In the genomic region with DNA sequence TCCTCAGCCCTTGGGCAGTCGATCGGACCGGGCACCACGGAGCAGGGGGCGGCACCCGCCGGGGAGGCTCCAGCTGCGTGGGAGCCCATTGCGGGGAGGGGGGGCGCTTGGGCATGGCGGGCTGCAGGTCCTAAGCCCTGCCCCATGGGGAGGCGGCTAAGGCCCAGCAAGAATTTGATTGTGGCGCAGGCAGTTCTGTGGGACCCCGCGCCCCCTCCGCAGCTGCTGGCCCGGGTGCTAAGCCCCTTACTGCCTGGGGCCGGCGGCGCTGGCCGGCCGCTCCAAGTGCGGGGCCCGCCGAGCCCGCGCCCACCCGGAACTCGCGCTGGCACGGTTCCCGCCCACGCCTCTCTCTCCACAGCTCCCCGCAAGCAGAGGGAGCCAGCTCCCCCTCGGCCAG, we compare ENCODE assay signal across 25 cellular contexts.
"Had no signal": no experiment of that assay in that cellular context is flagged by ENCODE, and none has a peak within 500 bp of the region (broad histone marks: within the 10 kb centered on the region; RNA-seq: fewer than 3 reads in every experiment).

No MANE protein-coding gene starts in this region.

- DNase-seq: activated effector memory CD4-positive, alpha-beta T cell treated with anti-CD3 and anti-CD28 coated beads, Interleukin-2, amount 50 U/mL, for 16 hours; activated effector memory CD4-positive, alpha-beta T cell treated with Interleukin-2 at 50 U/mL for 16 hours; activated naive CD4-positive, alpha-beta T cell; activated naive CD4-positive, alpha-beta T cell treated with anti-CD3 and anti-CD28 coated beads for 36 hours; activated naive CD4-positive, alpha-beta T cell treated with anti-CD3 and anti-CD28 coated beads, Interleukin-2, amount 10 ng/mL, durations not matched to agents 7 days and 5 days; activated naive CD4-positive, alpha-beta T cell treated with anti-CD3 and anti-CD28 coated beads, Interleukin-2, amount 50 U/mL, for 16 hours; activated naive CD4-positive, alpha-beta T cell treated with Interleukin-2 at 50 U/mL for 16 hours; activated naive CD8-positive, alpha-beta T cell treated with anti-CD3 and anti-CD28 coated beads for 36 hours; activated naive CD8-positive, alpha-beta T cell treated with anti-CD3 and anti-CD28 coated beads, Interleukin-2, amount 10 ng/mL, durations not matched to agents 7 days and 5 days; activated naive CD8-positive, alpha-beta T cell treated with anti-CD3 and anti-CD28 coated beads, Interleukin-2, amount 50 U/mL, for 24 hours; activated T-cell treated with anti-CD3 and anti-CD28 coated beads, Interleukin-2, amount 50 U/mL, for 1 hour; activated T-cell treated with anti-CD3 and anti-CD28 coated beads, Interleukin-2, amount 50 U/mL, for 24 hours; activated T-cell treated with anti-CD3 and anti-CD28 coated beads, Interleukin-2, amount 50 U/mL, for 4 hours; activated T-cell treated with anti-CD3 and anti-CD28 coated beads, Interleukin-2, amount 50 U/mL, for 48 hours; activated T-cell treated with anti-CD3 and anti-CD28 coated beads, Interleukin-2, amount 50 U/mL, for 72 hours; adrenal gland; amniotic stem cell; amygdala; anterior cingulate cortex; aorta; body of pancreas; brain microvascular endothelial cell; caudate nucleus; central memory CD4-positive, alpha-beta T cell; cerebellar nuclear complex had no signal
